ENCODE assay signal across 28 cellular contexts in the genomic region with DNA sequence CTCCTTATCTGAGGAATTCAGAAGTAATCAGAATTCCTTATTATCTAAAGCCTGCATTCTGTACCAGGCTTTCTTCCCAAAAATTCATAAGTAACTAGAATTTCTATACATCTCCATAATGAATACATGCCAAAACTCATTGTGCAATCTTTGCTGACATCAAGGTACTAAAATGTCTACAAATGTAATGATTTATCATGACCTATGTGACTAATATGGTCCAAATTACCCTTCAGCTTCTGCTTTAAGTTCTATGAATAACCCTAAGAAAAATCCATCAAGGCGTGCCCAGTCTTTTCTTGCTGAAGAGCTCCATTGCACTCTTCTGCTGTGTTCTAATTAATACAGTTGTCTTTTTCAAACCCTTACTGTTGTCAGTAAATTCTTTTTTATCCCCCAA. TPM values are rescaled to one million over a fixed set of nuclear protein-coding genes. Genes with fewer than 3 reads are reported as not detected.
A peak's percentile ranks its signal among the peaks of the same experiment; 100 is the strongest.
DNase-seq lines count a peak whose midpoint lies in the region; ATAC-seq, FAIRE-seq and TF ChIP-seq lines count a peak whose summit lies in the region.
"Had no signal": no experiment of that assay in that cellular context is flagged by ENCODE, and none has a peak within 500 bp of the region (broad histone marks: within the 10 kb centered on the region; RNA-seq: fewer than 3 reads in every experiment).

No MANE protein-coding gene starts in this region.

- H3K9ac ChIP-seq in astrocyte (ENCODE audit: low read length) = no peak overlapping the region
- no peak overlapping the region for H3K9ac ChIP-seq in SK-N-SH

- H3K79me2 ChIP-seq in astrocyte (ENCODE audit: insufficient read depth, low read length) = no peaks in the 10 kb centered on the region
- no peaks in the 10 kb centered on the region for H3K79me2 ChIP-seq in SK-N-SH (ENCODE audit: insufficient read depth)

- 43% methylated on average over 1 of the region's 1 CpG for WGBS in SK-N-SH (ENCODE audit: low lambda C conversion rate)

- TF ChIP-seq EP300 in SK-N-SH (IDR thresholded peaks at IDR 0.05; ENCODE audit: borderline replicate concordance in 1 of 2, low read depth in 1 of 2, low read length in 1 of 2) = no peak

- H3K27me3 Mint-ChIP-seq in astrocyte (ENCODE audit: low read depth, unreplicated experiment) = no peaks in the 10 kb centered on the region
- H3K27me3 Mint-ChIP-seq: stimulated activated naive CD8-positive, alpha-beta T cell treated with anti-CD3 and anti-CD28 coated beads, Interleukin-15, Interleukin-2, amounts not matched to agents 100 ng/mL and 50 ng/mL, for 24 hours had no signal

- H3K9me3 ChIP-seq in astrocyte (ENCODE audit: insufficient read depth, low read depth, low read length) (no peaks in the 10 kb centered on the region), SK-N-SH (no peaks in the 10 kb centered on the region)
- H3K9me3 ChIP-seq: esophagus squamous epithelium, right lobe of liver had no signal

- H2AFZ ChIP-seq in astrocyte (ENCODE audit: low read depth, low read length) (no peak overlapping the region), SK-N-SH (ENCODE audit: low read depth) (no peak overlapping the region)

- DNase-seq in NOMO-1 treated with DMSO at 0.1 percent for 48 hours (lab: John Stamatoyannopoulos, UW; ENCODE audit: unreplicated experiment) (peak; percentile 11), NOMO-1 treated with dmso at 0.1 percent for 144 hours (lab: John Stamatoyannopoulos, UW; ENCODE audit: unreplicated experiment) (no peak), astrocyte (ENCODE audit: low read depth) (peak; percentile 26), fibroblast of pulmonary artery (ENCODE audit: low read depth) (peak; percentile 25), NCI-H345 treated with DMSO at 0.1 percent for 48 hours (lab: John Stamatoyannopoulos, UW; ENCODE audit: unreplicated experiment) (no peak), SW 1271 (lab: John Stamatoyannopoulos, UW) (no peak), SK-N-SH (no peak)
- DNase-seq: activated CD4-positive, alpha-beta memory T cell treated with anti-CD3 and anti-CD28 coated beads for 36 hours; activated CD8-positive, alpha-beta memory T cell treated with anti-CD3 and anti-CD28 coated beads, Interleukin-2, amount 50 U/mL, for 48 hours; AML-193; CD8-positive, alpha-beta memory T cell; effector CD4-positive, alpha-beta T cell; esophagus squamous epithelium; NCI-H1048; NCI-H1694 treated with DMSO at 0.1 percent for 48 hours; NCI-H69; posterior cingulate gyrus; right lobe of liver; RPMI8226 had no signal

- peaks cover 24% of the 10 kb centered on the region for H3K4me1 Mint-ChIP-seq in astrocyte (ENCODE audit: low read depth, unreplicated experiment)
- H3K4me1 Mint-ChIP-seq: CD8-positive, alpha-beta memory T cell had no signal

- H3F3A ChIP-seq in SK-N-SH (replicated peaks; ENCODE audit: insufficient read depth) = no peaks in the 10 kb centered on the region

- H3K9me2 ChIP-seq in SK-N-SH = no peaks in the 10 kb centered on the region

- H3K36me3 ChIP-seq in astrocyte (ENCODE audit: insufficient read depth, low read length) (no peaks in the 10 kb centered on the region), SK-N-SH (replicated peaks in 1 of 2; ENCODE audit: control insufficient read depth in 1 of 2, insufficient read depth in 2 of 2, low read length in 1 of 2) (no peaks in the 10 kb centered on the region)
- H3K36me3 ChIP-seq: esophagus squamous epithelium, right lobe of liver had no signal

- peak; percentile 34 for FAIRE-seq in astrocyte (lab: Jason Lieb, UNC)
- FAIRE-seq: HepG2 had no signal

- H3K4me3 ChIP-seq in astrocyte (ENCODE audit: insufficient read depth, low read depth, low read length) (no peak overlapping the region), fibroblast of pulmonary artery (replicated peaks; ENCODE audit: low read depth, low read length) (no peak overlapping the region), SK-N-SH (ENCODE audit: low read depth in 2 of 2, low read length in 1 of 2) (no peak overlapping the region)
- H3K4me3 ChIP-seq: esophagus squamous epithelium, lung, right lobe of liver had no signal

- H3K4me3 Mint-ChIP-seq in astrocyte (ENCODE audit: unreplicated experiment) = no peak overlapping the region
- H3K4me3 Mint-ChIP-seq: activated CD4-positive, alpha-beta memory T cell treated with anti-CD3 and anti-CD28 coated beads for 36 hours; activated naive CD8-positive, alpha-beta T cell; CD8-positive, alpha-beta memory T cell; stimulated activated naive CD8-positive, alpha-beta T cell treated with anti-CD3 and anti-CD28 coated beads, Interleukin-15, Interleukin-2, amounts not matched to agents 100 ng/mL and 50 ng/mL, for 24 hours had no signal

- H3K36me3 Mint-ChIP-seq in astrocyte (ENCODE audit: low read depth, unreplicated experiment) = no peaks in the 10 kb centered on the region
- H3K36me3 Mint-ChIP-seq: activated CD4-positive, alpha-beta memory T cell treated with anti-CD3 and anti-CD28 coated beads for 36 hours; activated naive CD8-positive, alpha-beta T cell; CD8-positive, alpha-beta memory T cell had no signal

- POLR2A ChIA-PET in SK-N-SH (lab: Yijun Ruan, JAX) = no interaction called here

- H3K27me3 ChIP-seq in astrocyte (ENCODE audit: insufficient read depth, low read length) (no peaks in the 10 kb centered on the region), SK-N-SH (ENCODE audit: insufficient read depth) (no peaks in the 10 kb centered on the region)
- H3K27me3 ChIP-seq: esophagus squamous epithelium, right lobe of liver had no signal

- H4K20me1 ChIP-seq in astrocyte (ENCODE audit: insufficient read depth, low read length) = no peaks in the 10 kb centered on the region
- H4K20me1 ChIP-seq in SK-N-SH (ENCODE audit: insufficient read depth) = no peaks in the 10 kb centered on the region

- no peak for TF ChIP-seq RAD21 in SK-N-SH (IDR thresholded peaks at IDR 0.05; ENCODE audit: low read length)

- ATAC-seq in GM21786 (IDR thresholded peaks at IDR 0.05; ENCODE audit: unreplicated experiment) = no peak
- ATAC-seq: activated CD4-positive, CD25-positive, alpha-beta regulatory T cell treated with anti-CD3 and anti-CD28 coated beads, Interleukin-2, amount 50 U/mL, for 24 hours; HepG2; right lobe of liver had no signal

- peak overlapping the region; percentile 88 for H3K27ac Mint-ChIP-seq in astrocyte (ENCODE audit: unreplicated experiment)
- H3K27ac Mint-ChIP-seq: activated CD4-positive, alpha-beta memory T cell treated with anti-CD3 and anti-CD28 coated beads for 36 hours; activated naive CD8-positive, alpha-beta T cell; activated T-helper 2 cell treated with anti-CD3 and anti-CD28 coated beads, Interferon-gamma antibody, Interleukin-2, Interleukin-4, amounts not matched to agents 10 μg/mL and 5 μg/mL and 100 μg/mL, durations not matched to agents 14 hours and 24 hours and 36 hours; CD8-positive, alpha-beta memory T cell; stimulated activated naive CD8-positive, alpha-beta T cell treated with anti-CD3 and anti-CD28 coated beads, Interleukin-15, Interleukin-2, amounts not matched to agents 100 ng/mL and 50 ng/mL, for 24 hours had no signal

- TF ChIP-seq CTCF in astrocyte (IDR thresholded peaks at IDR 0.05; ENCODE audit: insufficient read depth, low read depth, low read length) (no peak), fibroblast of pulmonary artery (IDR thresholded peaks at IDR 0.05; ENCODE audit: low read length, missing control alignments) (no peak), SK-N-SH (IDR thresholded peaks at IDR 0.05) (no peak)

- no peaks in the 10 kb centered on the region for H3K9me3 Mint-ChIP-seq in astrocyte (ENCODE audit: unreplicated experiment)
- H3K9me3 Mint-ChIP-seq: activated CD4-positive, alpha-beta memory T cell treated with anti-CD3 and anti-CD28 coated beads for 36 hours; activated T-helper 2 cell treated with anti-CD3 and anti-CD28 coated beads, Interferon-gamma antibody, Interleukin-2, Interleukin-4, amounts not matched to agents 10 μg/mL and 5 μg/mL and 100 μg/mL, durations not matched to agents 14 hours and 24 hours and 36 hours; CD8-positive, alpha-beta memory T cell; stimulated activated naive CD8-positive, alpha-beta T cell treated with anti-CD3 and anti-CD28 coated beads, Interleukin-15, Interleukin-2, amounts not matched to agents 100 ng/mL and 50 ng/mL, for 24 hours had no signal

- H3K4me1 ChIP-seq in astrocyte (ENCODE audit: insufficient read depth, low read length) (no peaks in the 10 kb centered on the region), SK-N-SH (ENCODE audit: control insufficient read depth in 1 of 2, insufficient read depth in 2 of 2, low read depth in 1 of 2, low read length in 1 of 2) (no peaks in the 10 kb centered on the region)
- H3K4me1 ChIP-seq: esophagus squamous epithelium, right lobe of liver had no signal

- CTCF ChIA-PET in SK-N-SH (lab: Yijun Ruan, JAX) = no interaction called here

- H3K27ac ChIP-seq in astrocyte (ENCODE audit: low read depth, low read length) (no peak overlapping the region), SK-N-SH (ENCODE audit: low read depth in 2 of 2, low read length in 1 of 2) (no peak overlapping the region)
- H3K27ac ChIP-seq: 22Rv1, esophagus squamous epithelium, right lobe of liver had no signal

- no peak overlapping the region for H3K4me2 ChIP-seq in astrocyte (ENCODE audit: low read length)
- H3K4me2 ChIP-seq in SK-N-SH = no peak overlapping the region

TF ChIP-seq in SK-N-SH, 30 proteins besides CTCF, POLR2A, EP300 and RAD21 (continues in another document):
- TF ChIP-seq SMC3 (IDR thresholded peaks at IDR 0.05; ENCODE audit: low read depth, low read length) (no peak), PBX3 (IDR thresholded peaks at IDR 0.05) (no peak), GABPA (IDR thresholded peaks at IDR 0.05; ENCODE audit: low read depth) (no peak), GATA2 (CRISPR knock-in tag; IDR thresholded peaks at IDR 0.05) (no peak)

RNA-seq across cellular contexts. Expression of gene SLITRK1, which starts 58.5 kb away (rescaled TPM):
- 2.3 and 3.1 TPM in 2 replicates for total RNA-seq in astrocyte
- not detected in 2 replicates for polyA plus RNA-seq in SK-N-SH (2012; rRNA removed)
- not detected in 2 replicates for polyA plus RNA-seq in SK-N-SH (2012; cell fraction: cytosol; rRNA removed)
- not detected in 2 replicates for polyA plus RNA-seq in SK-N-SH (2012; cell fraction: nucleus; rRNA removed)
- total RNA-seq: activated CD4-positive, alpha-beta memory T cell treated with anti-CD3 and anti-CD28 coated beads for 36 hours; activated T-helper 2 cell treated with anti-CD3 and anti-CD28 coated beads, Interferon-gamma antibody, Interleukin-2, Interleukin-4, amounts not matched to agents 10 μg/mL and 5 μg/mL and 100 μg/mL, durations not matched to agents 14 hours and 24 hours and 36 hours; CD8-positive, alpha-beta memory T cell; esophagus squamous epithelium; H4; HepG2; right lobe of liver had no signal
- polyA plus RNA-seq: CD8-positive, alpha-beta memory T cell; HepG2; lung had no signal

Comparison
In these comparisons a context has a peak if more than half of its experiments do, and no peak if none do; other contexts are left out.
1. DNase-seq: peak in NOMO-1 treated with DMSO at 0.1 percent for 48 hours (single experiment), astrocyte (single experiment) and fibroblast of pulmonary artery (single experiment); none in NOMO-1 treated with dmso at 0.1 percent for 144 hours (single experiment), NCI-H345 treated with DMSO at 0.1 percent for 48 hours (single experiment), SW 1271 (0 of 2) and SK-N-SH (single experiment).